16 cellular contexts compared by ENCODE assay signal in genomic region chr1:226964611-226965486, GRCh38. TPM values are rescaled to one million over a fixed set of nuclear protein-coding genes. Genes with fewer than 3 reads are reported as not detected.
A peak's percentile ranks its signal among the peaks of the same experiment; 100 is the strongest.
DNase-seq lines count a peak whose midpoint lies in the region; ATAC-seq and TF ChIP-seq lines count a peak whose summit lies in the region.
"Had no signal": no experiment of that assay in that cellular context is flagged by ENCODE, and none has a peak within 500 bp of the region (broad histone marks: within the 10 kb centered on the region; RNA-seq: fewer than 3 reads in every experiment).

No MANE protein-coding gene starts in this region.

- H3K27me3 ChIP-seq in cardiac muscle cell: no peaks in the 10 kb centered on the region
- no peaks in the 10 kb centered on the region for H3K27me3 ChIP-seq in esophagus muscularis mucosa
- H3K27me3 ChIP-seq in liver (ENCODE audit: control insufficient read depth in 4 of 4, insufficient read depth in 4 of 4, low read length in 3 of 4): no peaks in the 10 kb centered on the region
- no peaks in the 10 kb centered on the region for H3K27me3 ChIP-seq in effector memory CD4-positive, alpha-beta T cell (replicated peaks; ENCODE audit: control insufficient read depth, insufficient read depth, low read length, poor library complexity, severe bottlenecking)

- TF ChIP-seq POLR2A in esophagus muscularis mucosa (IDR thresholded peaks at IDR 0.05; ENCODE audit: low read depth): no peak

- TF ChIP-seq EP300 in esophagus muscularis mucosa (IDR thresholded peaks at IDR 0.05): no peak

- peaks cover 56% of the 10 kb centered on the region for H3K36me3 Mint-ChIP-seq in stimulated activated memory B cell treated with anti-CD40 and anti-IgM and Interleukin-4, amounts not matched to agents 10 μg/mL and 1 μg/mL and 100 μg/mL, for 72 hours
- peaks cover 13% of the 10 kb centered on the region for H3K36me3 Mint-ChIP-seq in activated CD4-positive, alpha-beta T cell treated with anti-CD3 and anti-CD28 coated beads, Interleukin-2, amount 10 ng/mL, durations not matched to agents 7 days and 5 days (ENCODE audit: low read depth)

- H3K4me3 Mint-ChIP-seq in stimulated activated memory B cell treated with anti-CD40 and anti-IgM and Interleukin-4, amounts not matched to agents 10 μg/mL and 1 μg/mL and 100 μg/mL, for 72 hours: no peak overlapping the region
- H3K4me3 Mint-ChIP-seq in activated CD4-positive, alpha-beta T cell treated with anti-CD3 and anti-CD28 coated beads, Interleukin-2, amount 10 ng/mL, durations not matched to agents 7 days and 5 days: no peak overlapping the region

- H3K4me1 ChIP-seq in cardiac muscle cell (ENCODE audit: low read depth) (no peaks in the 10 kb centered on the region), esophagus muscularis mucosa (peaks cover 37 to 51% (median 48%) of the 10 kb centered on the region in 4 donors), liver (ENCODE audit: control insufficient read depth in 4 of 4, insufficient read depth in 4 of 4, low read length in 3 of 4) (peaks cover 5 to 31% (median 21%) of the 10 kb centered on the region in 4 donors)
- H3K4me1 ChIP-seq in effector memory CD4-positive, alpha-beta T cell (ENCODE audit: control insufficient read depth, insufficient read depth, low read length, poor library complexity, severe bottlenecking): no peaks in the 10 kb centered on the region

- H3K27ac ChIP-seq in cardiac muscle cell (peak overlapping the region; percentile 44), esophagus muscularis mucosa (replicated peaks in 1 of 4) (peak overlapping the region; percentile 56 to 82 (median 72)), liver (ENCODE audit: low read depth in 1 of 2, low read length in 2 of 2) (peak overlapping the region; percentile 25 to 34)
- no peak overlapping the region for H3K27ac ChIP-seq in effector memory CD4-positive, alpha-beta T cell (ENCODE audit: insufficient read depth, low read length, poor library complexity, severe bottlenecking)
- H3K27ac ChIP-seq: KMS-11 had no signal

- TF ChIP-seq RAD21 in liver (IDR thresholded peaks at IDR 0.05): peak in 1 of 2 donors; percentile 22

- H3K27me3 Mint-ChIP-seq in stimulated activated memory B cell treated with anti-CD40 and anti-IgM and Interleukin-4, amounts not matched to agents 10 μg/mL and 1 μg/mL and 100 μg/mL, for 72 hours: no peaks in the 10 kb centered on the region
- no peaks in the 10 kb centered on the region for H3K27me3 Mint-ChIP-seq in activated CD4-positive, alpha-beta T cell treated with anti-CD3 and anti-CD28 coated beads, Interleukin-2, amount 10 ng/mL, durations not matched to agents 7 days and 5 days

- TF ChIP-seq CTCF in cardiac muscle cell (IDR thresholded peaks at IDR 0.05; ENCODE audit: low read depth, low read length) (no peak), esophagus muscularis mucosa (IDR thresholded peaks at IDR 0.05) (no peak), liver (IDR thresholded peaks at IDR 0.05; ENCODE audit: low read depth, low read length, missing input control) (no peak)

- POLR2A ChIA-PET in activated CD4-positive, alpha-beta T cell treated with anti-CD3 and anti-CD28 coated beads, Interleukin-2, amount 10 ng/mL, durations not matched to agents 7 days and 5 days (lab: Charles Lee): no interaction called here

- ATAC-seq in stimulated activated memory B cell treated with anti-CD40 and anti-IgM and Interleukin-4, amounts not matched to agents 10 μg/mL and 1 μg/mL and 100 μg/mL, for 72 hours: no peak
- ATAC-seq: Panc1 had no signal

- H3K4me3 ChIP-seq in cardiac muscle cell (no peak overlapping the region), esophagus muscularis mucosa (no peak overlapping the region), liver (ENCODE audit: low read depth in 1 of 3, low read length in 3 of 3) (peak overlapping the region in 1 of 3 donors; percentile 19)
- no peak overlapping the region for H3K4me3 ChIP-seq in effector memory CD4-positive, alpha-beta T cell (ENCODE audit: insufficient read depth, low read depth, low read length, poor library complexity, severe bottlenecking)

- H3K27ac Mint-ChIP-seq in stimulated activated memory B cell treated with anti-CD40 and anti-IgM and Interleukin-4, amounts not matched to agents 10 μg/mL and 1 μg/mL and 100 μg/mL, for 72 hours: peak overlapping the region; percentile 62
- no peak overlapping the region for H3K27ac Mint-ChIP-seq in activated CD4-positive, alpha-beta T cell treated with anti-CD3 and anti-CD28 coated beads, Interleukin-2, amount 10 ng/mL, durations not matched to agents 7 days and 5 days

- no peak for DNase-seq in cardiac muscle cell (ENCODE audit: low read depth in 1 of 2, low spot score in 1 of 2)
- no peak for DNase-seq in cardiac septum (ENCODE audit: low spot score)
- no peak for DNase-seq in esophagus muscularis mucosa (ENCODE audit: extremely low spot score)
- DNase-seq in mucosa of gallbladder (ENCODE audit: low spot score): no peak
- no peak for DNase-seq in effector memory CD4-positive, alpha-beta T cell
- DNase-seq in activated CD4-positive, alpha-beta T cell treated with anti-CD3 and anti-CD28 coated beads, Interleukin-2, amount 10 ng/mL, durations not matched to agents 7 days and 5 days: no peak
- DNase-seq: 8988T, DMS153, EL, NCI-H1105 treated with DMSO at 0.1 percent for 48 hours, NCI-H187 treated with DMSO at 0.1 percent for 48 hours, NCI-H774 had no signal

- intact Hi-C loops in cardiac septum (cut with DNase I) (no loop called here), esophagus muscularis mucosa (cut with DNase I) (no loop called here)

- peaks cover 27% of the 10 kb centered on the region for H3K4me1 Mint-ChIP-seq in stimulated activated memory B cell treated with anti-CD40 and anti-IgM and Interleukin-4, amounts not matched to agents 10 μg/mL and 1 μg/mL and 100 μg/mL, for 72 hours
- no peaks in the 10 kb centered on the region for H3K4me1 Mint-ChIP-seq in activated CD4-positive, alpha-beta T cell treated with anti-CD3 and anti-CD28 coated beads, Interleukin-2, amount 10 ng/mL, durations not matched to agents 7 days and 5 days

- H3K9me3 ChIP-seq in cardiac muscle cell (ENCODE audit: low read depth) (no peaks in the 10 kb centered on the region), esophagus muscularis mucosa (no peaks in the 10 kb centered on the region), liver (ENCODE audit: control insufficient read depth in 4 of 4, low read length in 3 of 4) (no peaks in the 10 kb centered on the region)
- no peaks in the 10 kb centered on the region for H3K9me3 ChIP-seq in effector memory CD4-positive, alpha-beta T cell (ENCODE audit: control insufficient read depth, low read length)

- CTCF ChIA-PET in activated CD4-positive, alpha-beta T cell treated with anti-CD3 and anti-CD28 coated beads, Interleukin-2, amount 10 ng/mL, durations not matched to agents 7 days and 5 days (lab: Charles Lee): interaction anchor here (0.5 to 1.2 kb wide), 2 partner anchors 19 to 450 kb away, joined by 3 to 4 read pairs; no protein-coding TSS in a partner anchor

- H3K9ac ChIP-seq in liver (ENCODE audit: low read depth in 1 of 2, low read length in 2 of 2): no peak overlapping the region
- H3K9ac ChIP-seq: KMS-11 had no signal

- H3K9me3 Mint-ChIP-seq in stimulated activated memory B cell treated with anti-CD40 and anti-IgM and Interleukin-4, amounts not matched to agents 10 μg/mL and 1 μg/mL and 100 μg/mL, for 72 hours: no peaks in the 10 kb centered on the region
- H3K9me3 Mint-ChIP-seq in activated CD4-positive, alpha-beta T cell treated with anti-CD3 and anti-CD28 coated beads, Interleukin-2, amount 10 ng/mL, durations not matched to agents 7 days and 5 days: peaks cover under 1% of the 10 kb centered on the region

- WGBS in esophagus muscularis mucosa: 96% methylated on average over 17 of the region's 29 CpGs
- WGBS in liver: 58% methylated on average over 29 of the region's 29 CpGs

- no peaks in the 10 kb centered on the region for H3K36me3 ChIP-seq in cardiac muscle cell
- H3K36me3 ChIP-seq in esophagus muscularis mucosa: peaks cover 7 to 56% (median 51%) of the 10 kb centered on the region in 4 donors
- H3K36me3 ChIP-seq in liver (ENCODE audit: control insufficient read depth in 4 of 4, insufficient read depth in 3 of 4, low read depth in 1 of 4, low read length in 3 of 4): peaks cover 0 to 15% (median 5%) of the 10 kb centered on the region in 4 donors
- peaks cover 23% of the 10 kb centered on the region for H3K36me3 ChIP-seq in effector memory CD4-positive, alpha-beta T cell (ENCODE audit: control insufficient read depth, insufficient read depth, low read length)

TF ChIP-seq in liver, 16 proteins besides CTCF, POLR2A, EP300 and RAD21:
- TF ChIP-seq HNF4A (conservative IDR thresholded peaks at IDR 0.05) (peak; percentile 72 to 73), RXRA (IDR thresholded peaks at IDR 0.05) (peak; percentile 44 to 59), HNF4G (IDR thresholded peaks at IDR 0.05) (peak; percentile 35), JUND (IDR thresholded peaks at IDR 0.05) (peak in 1 of 2 donors; percentile 3), SP1 (IDR thresholded peaks at IDR 0.05) (peak; percentile 52), TAF1 (conservative IDR thresholded peaks at IDR 0.05) (no peak)
- TF ChIP-seq, protein P1, sequence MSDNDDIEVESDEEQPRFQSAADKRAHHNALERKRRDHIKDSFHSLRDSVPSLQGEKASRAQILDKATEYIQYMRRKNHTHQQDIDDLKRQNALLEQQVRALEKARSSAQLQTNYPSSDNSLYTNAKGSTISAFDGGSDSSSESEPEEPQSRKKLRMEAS (IDR thresholded peaks at IDR 0.05): no peak

RNA-seq across cellular contexts. Expression of gene COQ8A, which starts 24.8 kb away (rescaled TPM):
- total RNA-seq in cardiac muscle cell (34.7 and 59.7 TPM in 2 replicates), cardiac septum (168 TPM), esophagus muscularis mucosa (100 to 1,000 TPM in 1 of 4 donors, 10 to 100 TPM in 3; 73.1 to 118 (median 80.9) TPM), liver (10 to 100 TPM; 24.4 to 57.1 TPM), mucosa of gallbladder (109 TPM)
- polyA plus RNA-seq in cardiac muscle cell (45.1 and 71.5 TPM in 2 replicates), liver (10 to 100 TPM; 52.8 to 60.0 TPM)
- total RNA-seq in activated CD4-positive, alpha-beta T cell treated with anti-CD3 and anti-CD28 coated beads, Interleukin-2, amount 10 ng/mL, durations not matched to agents 7 days and 5 days: 10 to 100 TPM; 22.6 to 25.5 TPM
